In the genomic region with DNA sequence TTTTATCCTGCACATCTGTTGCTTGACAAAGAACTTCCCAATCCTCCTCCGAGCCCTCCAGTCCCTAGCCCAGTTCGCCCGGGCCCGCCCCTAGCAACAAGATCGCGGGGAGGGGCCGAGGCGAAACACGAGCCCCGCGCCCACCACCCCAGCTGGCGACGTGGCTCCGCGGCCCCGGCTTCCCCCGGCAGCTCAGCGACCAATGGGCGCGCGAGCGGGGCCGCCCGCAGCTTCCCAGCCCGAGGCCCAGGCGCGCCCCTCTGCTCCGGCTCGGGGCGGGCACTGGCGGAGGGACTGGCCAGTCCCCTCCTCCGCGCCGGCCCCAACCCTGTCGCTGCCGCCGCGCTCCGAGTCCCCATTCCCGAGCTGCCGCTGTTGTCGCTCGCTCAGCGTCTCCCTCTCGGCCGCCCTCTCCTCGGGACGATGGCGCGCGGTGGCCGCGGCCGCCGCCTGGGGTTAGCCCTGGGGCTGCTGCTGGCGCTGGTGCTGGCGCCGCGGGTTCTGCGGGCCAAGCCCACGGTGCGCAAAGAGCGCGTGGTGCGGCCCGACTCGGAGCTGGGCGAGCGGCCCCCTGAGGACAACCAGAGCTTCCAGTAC, we compare ENCODE assay signal across 8 cellular contexts. TPM values are rescaled to one million over a fixed set of nuclear protein-coding genes. Genes with fewer than 3 reads are reported as not detected.
DNase-seq lines count a peak whose midpoint lies in the region; ATAC-seq and TF ChIP-seq lines count a peak whose summit lies in the region.

A gene (plus strand): TSS at position 301 of the 597 bp plus-strand sequence. CDS start 123 bp downstream, at position 424.

- peak within 1 kb of the TSS; percentile 85 for H3K4me3 Mint-ChIP-seq in activated CD4-positive, alpha-beta T cell treated with anti-CD3 and anti-CD28 coated beads, Interleukin-2, amount 10 ng/mL, durations not matched to agents 24 days and 14 days

- peaks cover 0 to 8% of the 10 kb centered on the region in 2 donors for H3K27me3 ChIP-seq in left lung

- H3K4me1 Mint-ChIP-seq in activated CD4-positive, alpha-beta T cell treated with anti-CD3 and anti-CD28 coated beads, Interleukin-2, amount 10 ng/mL, durations not matched to agents 24 days and 14 days: peaks cover 35% of the 10 kb centered on the region

- peaks cover 13% of the 10 kb centered on the region for H3K27me3 Mint-ChIP-seq in activated CD4-positive, alpha-beta T cell treated with anti-CD3 and anti-CD28 coated beads, Interleukin-2, amount 10 ng/mL, durations not matched to agents 24 days and 14 days

- peak; percentile 27 for DNase-seq in NCI-H2196 (lab: John Stamatoyannopoulos, UW; ENCODE audit: unreplicated experiment)
- DNase-seq in NCI-H2196 treated with DMSO at 0.1 percent for 48 hours (lab: John Stamatoyannopoulos, UW; ENCODE audit: unreplicated experiment): no peak
- DNase-seq in NCI-H1694 treated with DMSO at 0.1 percent for 48 hours (lab: John Stamatoyannopoulos, UW): peak; percentile 71
- DNase-seq in activated CD4-positive, alpha-beta T cell treated with anti-CD3 and anti-CD28 coated beads, Interleukin-2, amount 10 ng/mL, durations not matched to agents 24 days and 14 days: peak; percentile 84
- DNase-seq in dermis blood vessel endothelial cell: peak; percentile 90
- peak; percentile 65 to 90 for DNase-seq in left lung
- peak; percentile 53 to 54 for DNase-seq in stimulated activated CD4-positive, alpha-beta T cell treated with anti-CD3 and anti-CD28 coated beads, Interleukin-4, amount 100 ng/mL, for 4 hours

- H3K9me3 ChIP-seq in left lung: no peaks in the 10 kb centered on the region

- peak within 1 kb of the TSS; percentile 92 for H3K27ac Mint-ChIP-seq in activated CD4-positive, alpha-beta T cell treated with anti-CD3 and anti-CD28 coated beads, Interleukin-2, amount 10 ng/mL, durations not matched to agents 24 days and 14 days

- no peaks in the 10 kb centered on the region for H3K36me3 ChIP-seq in left lung

- H3K36me3 Mint-ChIP-seq in activated CD4-positive, alpha-beta T cell treated with anti-CD3 and anti-CD28 coated beads, Interleukin-2, amount 10 ng/mL, durations not matched to agents 24 days and 14 days (ENCODE audit: low read depth): peaks cover 5% of the 10 kb centered on the region

- H3K4me1 ChIP-seq in left lung: peaks cover 5 to 51% of the 10 kb centered on the region in 2 donors

- intact Hi-C loops in activated CD4-positive, alpha-beta T cell treated with anti-CD3 and anti-CD28 coated beads, Interleukin-2, amount 10 ng/mL, durations not matched to agents 24 days and 14 days (cut with micrococcal nuclease): loop anchor here (1.0 to 10.0 kb wide), 4 partner anchors 494 to 1769 kb away; a partner anchor contains a TSS
- intact Hi-C loops in left lung (cut with DNase I): no loop called here

- ATAC-seq in HG02678 (IDR thresholded peaks at IDR 0.05; ENCODE audit: unreplicated experiment) (peak; percentile 56), left lung (peak; percentile 88)

- peak within 1 kb of the TSS; percentile 90 to 92 for H3K27ac ChIP-seq in left lung

- H3K4me3 ChIP-seq in left lung: peak within 1 kb of the TSS; percentile 82 to 84

- H3K9me3 Mint-ChIP-seq in activated CD4-positive, alpha-beta T cell treated with anti-CD3 and anti-CD28 coated beads, Interleukin-2, amount 10 ng/mL, durations not matched to agents 24 days and 14 days: no peaks in the 10 kb centered on the region

- TF ChIP-seq CTCF in left lung (IDR thresholded peaks at IDR 0.05): no peak

RNA-seq across cellular contexts. Expression of the gene that starts here (rescaled TPM):
- 30.5 and 30.6 TPM in 2 replicates for total RNA-seq in activated CD4-positive, alpha-beta T cell treated with anti-CD3 and anti-CD28 coated beads, Interleukin-2, amount 10 ng/mL, durations not matched to agents 24 days and 14 days
- 299 and 565 TPM in 2 replicates for total RNA-seq in dermis blood vessel endothelial cell
- 100 to 1,000 TPM in 1 of 2 donors, 10 to 100 TPM in 1; 99.7 to 132 TPM for total RNA-seq in left lung
